Comparison of ENCODE assay signal across 2 cellular contexts in genomic region chr19:44032001-44032610, GRCh38.
TF ChIP-seq lines count a peak whose summit lies in the region.

No MANE protein-coding gene starts in this region.

TF ChIP-seq in liver, 16 proteins besides CTCF, POLR2A, EP300 and RAD21:
- TF ChIP-seq EGR1 (IDR thresholded peaks at IDR 0.05; ENCODE audit: low read depth in 2 of 2) (no peak), RXRA (IDR thresholded peaks at IDR 0.05) (no peak), FOXA1 (IDR thresholded peaks at IDR 0.05) (no peak), FOXA2 (IDR thresholded peaks at IDR 0.05) (no peak), YY1 (IDR thresholded peaks at IDR 0.05) (no peak), GABPA (IDR thresholded peaks at IDR 0.05 in 1 of 2, conservative IDR thresholded peaks at IDR 0.05 in 1 of 2) (no peak), HNF4G (IDR thresholded peaks at IDR 0.05) (no peak), REST (IDR thresholded peaks at IDR 0.05) (no peak), SP1 (IDR thresholded peaks at IDR 0.05) (no peak), JUND (IDR thresholded peaks at IDR 0.05) (no peak), ATF3 (IDR thresholded peaks at IDR 0.05) (no peak), MAX (IDR thresholded peaks at IDR 0.05) (no peak), HNF4A (conservative IDR thresholded peaks at IDR 0.05) (no peak), NR2F2 (IDR thresholded peaks at IDR 0.05) (no peak), ZBTB33 (IDR thresholded peaks at IDR 0.05) (no peak), TAF1 (conservative IDR thresholded peaks at IDR 0.05) (no peak)
TF ChIP-seq in liver: peak in this region for 0.

TF ChIP-seq in HepG2, 621 proteins besides CTCF, POLR2A, EP300 and RAD21:
- TF ChIP-seq PHF21A (CRISPR knock-in tag; IDR thresholded peaks at IDR 0.05) (no peak), ZFP36L2 (CRISPR knock-in tag; IDR thresholded peaks at IDR 0.05) (no peak), RERE (CRISPR knock-in tag; IDR thresholded peaks at IDR 0.05; ENCODE audit: low read depth) (no peak), ZNF276 (CRISPR knock-in tag; IDR thresholded peaks at IDR 0.05; ENCODE audit: low read depth) (no peak), SP5 (CRISPR knock-in tag; IDR thresholded peaks at IDR 0.05; ENCODE audit: borderline replicate concordance, low read depth) (no peak)
